In genomic region chr2:176582990-176583481, GRCh38 we compare ENCODE assay signal across 10 cellular contexts.
DNase-seq lines count a peak whose midpoint lies in the region; ATAC-seq, FAIRE-seq and TF ChIP-seq lines count a peak whose summit lies in the region.
"Had no signal": no experiment of that assay in that cellular context is flagged by ENCODE, and none has a peak within 500 bp of the region (broad histone marks: within the 10 kb centered on the region; RNA-seq: fewer than 3 reads in every experiment).

No MANE protein-coding gene starts in this region.

- H3K4me1 Mint-ChIP-seq in astrocyte (ENCODE audit: low read depth, unreplicated experiment), result peaks cover 33% of the 10 kb centered on the region
- H3K4me1 Mint-ChIP-seq in CD8-positive, alpha-beta T cell (ENCODE audit: low read depth), result no peaks in the 10 kb centered on the region

- H3K36me3 ChIP-seq in A673 (ENCODE audit: insufficient read depth, low read length, poor library complexity, severe bottlenecking) (no peaks in the 10 kb centered on the region), astrocyte (ENCODE audit: insufficient read depth, low read length) (no peaks in the 10 kb centered on the region), upper lobe of right lung (no peaks in the 10 kb centered on the region)
- H3K36me3 ChIP-seq in CD8-positive, alpha-beta T cell (ENCODE audit: insufficient read depth, low read length), result no peaks in the 10 kb centered on the region

- H3K27ac Mint-ChIP-seq in astrocyte (ENCODE audit: unreplicated experiment), result peak overlapping the region; percentile 97
- H3K27ac Mint-ChIP-seq in CD8-positive, alpha-beta T cell, result no peak overlapping the region

- H3K4me1 ChIP-seq in A673 (ENCODE audit: insufficient read depth, low read length, poor library complexity, severe bottlenecking), result peaks cover 24% of the 10 kb centered on the region
- peaks cover 25% of the 10 kb centered on the region for H3K4me1 ChIP-seq in astrocyte (ENCODE audit: insufficient read depth, low read length)
- no peaks in the 10 kb centered on the region for H3K4me1 ChIP-seq in CD8-positive, alpha-beta T cell (ENCODE audit: insufficient read depth, low read length)
- no peaks in the 10 kb centered on the region for H3K4me1 ChIP-seq in upper lobe of right lung

- H3K36me3 Mint-ChIP-seq in astrocyte (ENCODE audit: low read depth, unreplicated experiment), result no peaks in the 10 kb centered on the region
- no peaks in the 10 kb centered on the region for H3K36me3 Mint-ChIP-seq in CD8-positive, alpha-beta T cell

- H3K9ac ChIP-seq in astrocyte (ENCODE audit: low read length), result peak overlapping the region; percentile 73

- H3K27me3 ChIP-seq in A673 (replicated peaks; ENCODE audit: insufficient read depth, low read depth, low read length, poor library complexity) (no peaks in the 10 kb centered on the region), astrocyte (ENCODE audit: insufficient read depth, low read length) (no peaks in the 10 kb centered on the region), upper lobe of right lung (peaks cover 5% of the 10 kb centered on the region)
- no peaks in the 10 kb centered on the region for H3K27me3 ChIP-seq in CD8-positive, alpha-beta T cell (ENCODE audit: insufficient read depth, low read length)

- H3K4me2 ChIP-seq in astrocyte (ENCODE audit: low read length), result peak overlapping the region; percentile 83

- H2AFZ ChIP-seq in astrocyte (ENCODE audit: low read depth, low read length), result no peak overlapping the region

- FAIRE-seq in astrocyte (lab: Jason Lieb, UNC), result peak; percentile 91
- FAIRE-seq: G401.6 had no signal

- BruUV-seq in A673 (replicated peaks; lab: Mats Ljungman, UMichigan), result no TSS peak

- no peak for ATAC-seq in CD8-positive, alpha-beta T cell
- ATAC-seq in GM21619 (IDR thresholded peaks at IDR 0.05; ENCODE audit: unreplicated experiment), result no peak
- ATAC-seq in upper lobe of right lung, result no peak

- TF ChIP-seq CTCF in A673 (conservative IDR thresholded peaks at IDR 0.05; ENCODE audit: low read depth, low read length) (no peak), HFF-Myc (IDR thresholded peaks at IDR 0.05; ENCODE audit: low read depth, low read length, missing control alignments) (no peak), astrocyte (IDR thresholded peaks at IDR 0.05; ENCODE audit: insufficient read depth, low read depth, low read length) (no peak), upper lobe of right lung (IDR thresholded peaks at IDR 0.05) (no peak)
- TF ChIP-seq CTCF in CD8-positive, alpha-beta T cell (IDR thresholded peaks at IDR 0.05), result no peak

- no peaks in the 10 kb centered on the region for H4K20me1 ChIP-seq in astrocyte (ENCODE audit: insufficient read depth, low read length)

- H3K27ac ChIP-seq in A673 (ENCODE audit: low read depth, low read length, poor library complexity, severe bottlenecking) (peak overlapping the region; percentile 17), astrocyte (ENCODE audit: low read depth, low read length) (peak overlapping the region; percentile 90), upper lobe of right lung (no peak overlapping the region)
- H3K27ac ChIP-seq in CD8-positive, alpha-beta T cell (ENCODE audit: low read depth, low read length), result no peak overlapping the region

- intact Hi-C loops in A673 (cut with micrococcal nuclease; ENCODE audit: unreplicated experiment) (no loop called here), upper lobe of right lung (cut with DNase I) (no loop called here)
- intact Hi-C loops in CD8-positive, alpha-beta T cell (cut with DNase I, micrococcal nuclease), result no loop called here

- H3K27me3 Mint-ChIP-seq in astrocyte (ENCODE audit: low read depth, unreplicated experiment), result no peaks in the 10 kb centered on the region
- H3K27me3 Mint-ChIP-seq in CD8-positive, alpha-beta T cell (ENCODE audit: low read depth), result peaks cover 32% of the 10 kb centered on the region

- H3K79me2 ChIP-seq in astrocyte (ENCODE audit: insufficient read depth, low read length), result no peaks in the 10 kb centered on the region

- H3K4me3 Mint-ChIP-seq in astrocyte (ENCODE audit: unreplicated experiment), result no peak overlapping the region
- no peak overlapping the region for H3K4me3 Mint-ChIP-seq in CD8-positive, alpha-beta T cell

- no peaks in the 10 kb centered on the region for H3K9me3 Mint-ChIP-seq in astrocyte (ENCODE audit: unreplicated experiment)
- H3K9me3 Mint-ChIP-seq in CD8-positive, alpha-beta T cell, result no peaks in the 10 kb centered on the region

- DNase-seq in A673 (ENCODE audit: low spot score) (peak; percentile 63), HFF-Myc (ENCODE audit: extremely low read depth, low read depth) (peak; percentile 70), astrocyte (ENCODE audit: low read depth) (peak; percentile 98), kidney tubule cell (ENCODE audit: low spot score) (peak; percentile 95), NCI-H2029 treated with DMSO at 0.1 percent for 48 hours (lab: John Stamatoyannopoulos, UW) (no peak), upper lobe of right lung (no peak)
- DNase-seq in CD8-positive, alpha-beta T cell, result no peak
- DNase-seq: NCI-H146 had no signal

- POLR2A ChIA-PET in A673 (lab: Charles Lee; ENCODE audit: low non-redundant PET), result no interaction called here
- POLR2A ChIA-PET in CD8-positive, alpha-beta T cell (lab: Charles Lee), result no interaction called here

- peak overlapping the region; percentile 7 for H3K4me3 ChIP-seq in A673 (ENCODE audit: low read depth, low read length, poor library complexity, severe bottlenecking)
- H3K4me3 ChIP-seq in HFF-Myc (replicated peaks; ENCODE audit: low read depth, low read length), result no peak overlapping the region
- H3K4me3 ChIP-seq in astrocyte (ENCODE audit: insufficient read depth, low read depth, low read length), result peak overlapping the region; percentile 31
- no peak overlapping the region for H3K4me3 ChIP-seq in CD8-positive, alpha-beta T cell (ENCODE audit: low read depth, low read length)
- no peak overlapping the region for H3K4me3 ChIP-seq in upper lobe of right lung

- CTCF ChIA-PET in A673 (lab: Charles Lee), result no interaction called here
- CTCF ChIA-PET in CD8-positive, alpha-beta T cell (lab: Charles Lee), result no interaction called here

- H3K9me3 ChIP-seq in A673 (ENCODE audit: low read depth, low read length, poor library complexity, severe bottlenecking), result no peaks in the 10 kb centered on the region
- no peaks in the 10 kb centered on the region for H3K9me3 ChIP-seq in astrocyte (ENCODE audit: insufficient read depth, low read depth, low read length)
- H3K9me3 ChIP-seq in CD8-positive, alpha-beta T cell (ENCODE audit: low read length), result no peaks in the 10 kb centered on the region
- no peaks in the 10 kb centered on the region for H3K9me3 ChIP-seq in upper lobe of right lung

Comparison
In these comparisons a context has a peak if more than half of its experiments do, and no peak if none do; other contexts are left out.
1. DNase-seq: peak in A673 (single experiment), HFF-Myc (single experiment), astrocyte (single experiment) and kidney tubule cell (single experiment); none in CD8-positive, alpha-beta T cell (0 of 7), NCI-H2029 treated with DMSO at 0.1 percent for 48 hours (single experiment) and upper lobe of right lung (single experiment).
2. H3K27ac ChIP-seq: peak in A673 (single experiment) and astrocyte (single experiment); none in CD8-positive, alpha-beta T cell (single experiment) and upper lobe of right lung (single experiment).
3. H3K4me3 ChIP-seq: peak in A673 (single experiment) and astrocyte (single experiment); none in HFF-Myc (single experiment), CD8-positive, alpha-beta T cell (single experiment) and upper lobe of right lung (single experiment).